ENCODE assay signal across 26 cellular contexts in genomic region chr22:34255042-34255441, GRCh38.
"Had no signal": no experiment of that assay in that cellular context is flagged by ENCODE, and none has a peak within 500 bp of the region (broad histone marks: within the 10 kb centered on the region; RNA-seq: fewer than 3 reads in every experiment).

No MANE protein-coding gene starts in this region.

- H3K4me3 ChIP-seq: adrenal gland, body of pancreas, coronary artery, dorsolateral prefrontal cortex had no signal

- H3K4me1 ChIP-seq: adrenal gland, body of pancreas had no signal

- H3K36me3 ChIP-seq: adrenal gland had no signal

- H3K27me3 ChIP-seq: adrenal gland, body of pancreas had no signal

- DNase-seq: activated CD4-positive, alpha-beta memory T cell treated with anti-CD3 and anti-CD28 coated beads for 36 hours; activated CD4-positive, alpha-beta T cell treated with anti-CD3 and anti-CD28 coated beads for 36 hours; activated CD4-positive, CD25-positive, alpha-beta regulatory T cell; activated CD4-positive, CD25-positive, alpha-beta regulatory T cell treated with anti-CD3 and anti-CD28 coated beads, Interleukin-2, amount 50 U/mL, for 72 hours; activated CD8-positive, alpha-beta memory T cell treated with anti-CD3 and anti-CD28 coated beads, Interleukin-2, amount 10 ng/mL, durations not matched to agents 7 days and 5 days; activated CD8-positive, alpha-beta memory T cell treated with anti-CD3 and anti-CD28 coated beads, Interleukin-2, amount 50 U/mL, for 4 hours; activated CD8-positive, alpha-beta T cell treated with anti-CD3 and anti-CD28 coated beads, Interleukin-2, amount 10 ng/mL, durations not matched to agents 7 days and 5 days; activated effector memory CD4-positive, alpha-beta T cell treated with anti-CD3 and anti-CD28 coated beads, Interleukin-2, amount 50 U/mL, for 16 hours; activated naive CD4-positive, alpha-beta T cell treated with anti-CD3 and anti-CD28 coated beads for 36 hours; activated naive CD8-positive, alpha-beta T cell treated with anti-CD3 and anti-CD28 coated beads for 36 hours; activated naive CD8-positive, alpha-beta T cell treated with anti-CD3 and anti-CD28 coated beads, Interleukin-2, amount 50 U/mL, for 24 hours; activated T-cell treated with anti-CD3 and anti-CD28 coated beads, Interleukin-2, amount 50 U/mL, for 1 hour; activated T-cell treated with anti-CD3 and anti-CD28 coated beads, Interleukin-2, amount 50 U/mL, for 48 hours; adrenal gland; amygdala; aorta; body of pancreas; central memory CD4-positive, alpha-beta T cell; cerebellar nuclear complex; dorsolateral prefrontal cortex; effector memory CD4-positive, alpha-beta T cell; endodermal cell; foreskin fibroblast; T-helper 2 cell had no signal

- ATAC-seq: activated CD4-positive, alpha-beta T cell treated with anti-CD3 and anti-CD28 coated beads for 36 hours; activated CD8-positive, alpha-beta memory T cell treated with anti-CD3 and anti-CD28 coated beads, Interleukin-2, amount 10 ng/mL, durations not matched to agents 7 days and 5 days; activated CD8-positive, alpha-beta T cell treated with anti-CD3 and anti-CD28 coated beads, Interleukin-2, amount 10 ng/mL, durations not matched to agents 7 days and 5 days; activated naive CD8-positive, alpha-beta T cell treated with anti-CD3 and anti-CD28 coated beads, Interleukin-2, amount 50 U/mL, for 24 hours; body of pancreas; esophagus mucosa had no signal

- H3K27ac ChIP-seq: adrenal gland, body of pancreas, coronary artery, dorsolateral prefrontal cortex had no signal
